ENCODE assay signal across 9 cellular contexts in the genomic region with DNA sequence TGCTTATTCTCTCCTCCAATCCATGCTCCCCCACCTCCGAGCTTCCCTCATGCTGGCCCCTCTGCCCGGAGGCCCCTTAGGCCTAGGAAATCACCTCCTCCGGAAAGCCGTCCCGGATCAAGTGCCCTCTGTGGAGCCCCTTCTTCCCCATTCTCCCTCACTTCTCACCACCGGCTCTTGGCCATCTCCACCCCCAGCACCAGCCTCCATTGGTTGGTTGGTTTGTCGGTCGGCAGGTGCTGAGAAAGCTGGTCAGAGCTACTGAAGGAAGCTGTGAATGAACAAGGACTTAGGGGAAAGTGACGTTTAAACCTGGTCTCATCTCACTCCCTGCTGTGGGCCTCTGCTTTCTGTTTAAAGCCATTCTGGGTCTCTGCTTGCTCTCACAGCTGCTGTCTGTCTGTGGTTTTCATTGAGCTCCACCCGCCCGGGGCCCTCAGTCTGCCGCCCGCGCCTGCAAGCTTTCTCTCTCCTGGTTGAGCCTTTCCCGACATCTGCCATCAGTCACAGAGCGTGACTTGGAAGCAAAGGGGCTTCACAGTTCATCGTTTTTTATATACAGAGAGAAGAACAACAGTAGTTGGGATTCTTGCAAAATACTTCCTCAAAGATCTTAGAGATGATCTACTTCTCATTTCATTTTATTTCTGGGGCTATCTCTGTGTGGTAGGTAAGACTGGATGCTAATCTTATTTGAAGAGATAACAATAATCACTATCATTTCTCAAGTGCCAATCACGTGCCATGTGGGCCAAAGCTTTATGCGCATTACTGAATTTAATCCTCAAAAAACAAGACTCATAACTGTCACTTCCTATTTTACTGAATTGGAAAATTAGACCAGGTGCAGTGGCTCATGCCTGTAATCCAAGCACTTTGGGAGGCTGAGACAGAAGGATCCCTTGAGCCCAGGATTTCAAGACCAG.
DNase-seq lines count a peak whose midpoint lies in the region; ATAC-seq lines count a peak whose summit lies in the region.
"Had no signal": no experiment of that assay in that cellular context is flagged by ENCODE, and none has a peak within 500 bp of the region (broad histone marks: within the 10 kb centered on the region; RNA-seq: fewer than 3 reads in every experiment).

No MANE protein-coding gene starts in this region.

- no peak overlapping the region for H3K4me3 ChIP-seq in stomach smooth muscle (ENCODE audit: low read length in 2 of 2)
- H3K4me3 ChIP-seq: adrenal gland had no signal

- peak; percentile 39 for DNase-seq in DMS 273 treated with DMSO at 0.1 percent for 48 hours (lab: John Stamatoyannopoulos, UW)
- peak; percentile 95 to 96 for DNase-seq in NCI-H187 (lab: John Stamatoyannopoulos, UW)
- DNase-seq in activated T-cell treated with anti-CD3 and anti-CD28 coated beads for 24 hours (ENCODE audit: low read depth): peak; percentile 35
- DNase-seq in left lobe of liver (ENCODE audit: low spot score): peak; percentile 34
- DNase-seq in NCI-H446 treated with DMSO at 0.1 percent for 48 hours (lab: John Stamatoyannopoulos, UW): no peak
- no peak for DNase-seq in dedifferentiated amniotic fluid mesenchymal stem cell (ENCODE audit: extremely low spot score)

- ATAC-seq in GM21529 (IDR thresholded peaks at IDR 0.05; ENCODE audit: unreplicated experiment) (peak; percentile 83), left lobe of liver (no peak)

- H3K27ac ChIP-seq in stomach smooth muscle (ENCODE audit: low read length): peak overlapping the region; percentile 37

- H3K36me3 ChIP-seq in stomach smooth muscle (ENCODE audit: control insufficient read depth in 2 of 2, insufficient read depth in 2 of 2, low read length in 2 of 2): no peaks in the 10 kb centered on the region
- H3K36me3 ChIP-seq: adrenal gland had no signal

- H3K9ac ChIP-seq in stomach smooth muscle (ENCODE audit: low read length in 2 of 2): peak overlapping the region in 1 of 2 donors; percentile 45

- peaks cover 30% of the 10 kb centered on the region for H3K4me1 ChIP-seq in stomach smooth muscle (ENCODE audit: control insufficient read depth, insufficient read depth, low read length)

- no peaks in the 10 kb centered on the region for H3K27me3 ChIP-seq in stomach smooth muscle (ENCODE audit: control insufficient read depth in 1 of 2, insufficient read depth in 2 of 2, low read length in 2 of 2)

- no peaks in the 10 kb centered on the region for H3K9me3 ChIP-seq in stomach smooth muscle (ENCODE audit: control insufficient read depth in 2 of 2, low read length in 2 of 2)
- H3K9me3 ChIP-seq: adrenal gland had no signal

Comparison
In these comparisons a context has a peak if more than half of its experiments do, and no peak if none do; other contexts are left out.
1. DNase-seq: peak in DMS 273 treated with DMSO at 0.1 percent for 48 hours (single experiment), NCI-H187 (2 of 2), activated T-cell treated with anti-CD3 and anti-CD28 coated beads for 24 hours (single experiment) and left lobe of liver (single experiment); none in NCI-H446 treated with DMSO at 0.1 percent for 48 hours (single experiment) and dedifferentiated amniotic fluid mesenchymal stem cell (single experiment).